In genomic region chr12:47071241-47071852, GRCh38 we compare ENCODE assay signal across 8 cellular contexts. TPM values are rescaled to one million over a fixed set of nuclear protein-coding genes. Genes with fewer than 3 reads are reported as not detected.
DNase-seq lines count a peak whose midpoint lies in the region; ATAC-seq and TF ChIP-seq lines count a peak whose summit lies in the region.

No MANE protein-coding gene starts in this region.

- in situ Hi-C loops in astrocyte of the spinal cord (cut with HindIII; ENCODE audit: low sequenced_read_pairs) = no loop called here

- no peak overlapping the region for H3K4me3 ChIP-seq in Loucy (ENCODE audit: low read length, poor library complexity, severe bottlenecking)
- H3K4me3 ChIP-seq in astrocyte of the spinal cord (ENCODE audit: low read depth, low read length) = no peak overlapping the region
- H3K4me3 ChIP-seq in naive thymus-derived CD4-positive, alpha-beta T cell (ENCODE audit: low read length) = no peak overlapping the region

- DNase-seq in ELR (ENCODE audit: low read depth) (peak; percentile 44), astrocyte of the spinal cord (ENCODE audit: low read depth, low spot score) (no peak), NCI-H2029 (lab: John Stamatoyannopoulos, UW) (no peak), AG20443 (ENCODE audit: low spot score) (no peak), cortex of kidney (lab: John Stamatoyannopoulos, UW) (no peak), DMS153 treated with DMSO at 0.1 percent for 48 hours (lab: John Stamatoyannopoulos, UW; ENCODE audit: unreplicated experiment) (no peak)
- peak in 2 of 9 donors; percentile 16 to 33 for DNase-seq in naive thymus-derived CD4-positive, alpha-beta T cell

- ATAC-seq in naive thymus-derived CD4-positive, alpha-beta T cell = peak; percentile 51

- no peaks in the 10 kb centered on the region for H3K79me2 ChIP-seq in Loucy (ENCODE audit: insufficient read depth, low read length)

- H4K20me1 ChIP-seq in Loucy (ENCODE audit: insufficient read depth, low read length, poor library complexity, severe bottlenecking) = no peaks in the 10 kb centered on the region

- H3K4me3 Mint-ChIP-seq in naive thymus-derived CD4-positive, alpha-beta T cell = no peak overlapping the region

- peaks cover 0 to 4% (median 0%) of the 10 kb centered on the region in 5 donors for H3K36me3 Mint-ChIP-seq in naive thymus-derived CD4-positive, alpha-beta T cell

- H3K27ac ChIP-seq in naive thymus-derived CD4-positive, alpha-beta T cell (ENCODE audit: low read depth, low read length) = no peak overlapping the region

- H2AFZ ChIP-seq in Loucy (ENCODE audit: low read length) = no peak overlapping the region

- H3K9me3 Mint-ChIP-seq in naive thymus-derived CD4-positive, alpha-beta T cell = peaks cover 0 to 2% (median 0%) of the 10 kb centered on the region in 11 donors

- no peak overlapping the region for H3K4me2 ChIP-seq in Loucy (ENCODE audit: low read depth, low read length, poor library complexity, severe bottlenecking)

- no peaks in the 10 kb centered on the region for H3K27me3 Mint-ChIP-seq in naive thymus-derived CD4-positive, alpha-beta T cell

- POLR2A ChIA-PET in naive thymus-derived CD4-positive, alpha-beta T cell (lab: Charles Lee) = interaction anchor here (0.6 to 5.5 kb wide), 7 partner anchors 8 to 635 kb away, joined by 3 to 29 read pairs (median 3); partner anchors contain the start of genes AMIGO2, PCED1B and RPAP3

- no peaks in the 10 kb centered on the region for H3K36me3 ChIP-seq in Loucy (ENCODE audit: insufficient read depth, low read length)
- no peaks in the 10 kb centered on the region for H3K36me3 ChIP-seq in naive thymus-derived CD4-positive, alpha-beta T cell (ENCODE audit: control insufficient read depth in 2 of 3, insufficient read depth in 3 of 3, low read length in 3 of 3)

- peak overlapping the region in 2 of 9 donors; percentile 34 to 41 for H3K27ac Mint-ChIP-seq in naive thymus-derived CD4-positive, alpha-beta T cell

- CTCF ChIA-PET in naive thymus-derived CD4-positive, alpha-beta T cell (lab: Charles Lee) = interaction anchor here (0.6 to 3.1 kb wide), 8 partner anchors 8 to 236 kb away, joined by 3 to 11 read pairs (median 3); partner anchors contain the start of genes AMIGO2 and PCED1B

- peaks cover 4 to 17% (median 11%) of the 10 kb centered on the region in 7 donors for H3K4me1 Mint-ChIP-seq in naive thymus-derived CD4-positive, alpha-beta T cell

- TF ChIP-seq CTCF in Loucy (conservative IDR thresholded peaks at IDR 0.05; ENCODE audit: low read length) = peak; percentile 77
- TF ChIP-seq CTCF in astrocyte of the spinal cord (IDR thresholded peaks at IDR 0.05; ENCODE audit: low read depth, low read length) = peak; percentile 54

- intact Hi-C loops in naive thymus-derived CD4-positive, alpha-beta T cell (cut with micrococcal nuclease) = no loop called here

- no peaks in the 10 kb centered on the region for H3F3A ChIP-seq in Loucy (ENCODE audit: low read depth)

- H3K9ac ChIP-seq in Loucy (ENCODE audit: low read depth, low read length, poor library complexity, severe bottlenecking) = no peak overlapping the region

- H3K4me1 ChIP-seq in Loucy (ENCODE audit: insufficient read depth, low read length, poor library complexity, severe bottlenecking) = no peaks in the 10 kb centered on the region
- H3K4me1 ChIP-seq in naive thymus-derived CD4-positive, alpha-beta T cell (ENCODE audit: control insufficient read depth in 2 of 2, insufficient read depth in 2 of 2, low read length in 2 of 2) = no peaks in the 10 kb centered on the region

- no peaks in the 10 kb centered on the region for H3K9me2 ChIP-seq in Loucy (replicated peaks; ENCODE audit: low read depth, low read length)

- H3K27me3 ChIP-seq in Loucy (ENCODE audit: insufficient read depth, low read length, poor library complexity, severe bottlenecking) = no peaks in the 10 kb centered on the region
- H3K27me3 ChIP-seq in naive thymus-derived CD4-positive, alpha-beta T cell (ENCODE audit: control insufficient read depth in 2 of 2, insufficient read depth in 2 of 2, low read length in 2 of 2) = no peaks in the 10 kb centered on the region

- H3K9me3 ChIP-seq in Loucy (ENCODE audit: insufficient read depth, low read depth, low read length) = no peaks in the 10 kb centered on the region
- no peaks in the 10 kb centered on the region for H3K9me3 ChIP-seq in naive thymus-derived CD4-positive, alpha-beta T cell (ENCODE audit: control insufficient read depth in 2 of 3, low read length in 3 of 3)

RNA-seq across cellular contexts. Expression of gene PCED1B, which starts 8.1 kb away (rescaled TPM):
- total RNA-seq in naive thymus-derived CD4-positive, alpha-beta T cell = 10 to 100 TPM; 41.4 to 98.3 (median 70.0) TPM
- polyA plus RNA-seq in naive thymus-derived CD4-positive, alpha-beta T cell = 100 to 1,000 TPM; 137 to 147 TPM

RNA-seq across cellular contexts. Expression of gene AMIGO2, which starts 8.4 kb away (rescaled TPM):
- total RNA-seq in naive thymus-derived CD4-positive, alpha-beta T cell = 10 to 100 TPM in 4 of 5 experiments, 1 to 10 TPM in 1; 6.8 to 13.5 (median 12.8) TPM
- polyA plus RNA-seq in naive thymus-derived CD4-positive, alpha-beta T cell = 10 to 100 TPM; 27.0 to 30.4 TPM
